ENCODE assay signal across 8 cellular contexts in the genomic region with DNA sequence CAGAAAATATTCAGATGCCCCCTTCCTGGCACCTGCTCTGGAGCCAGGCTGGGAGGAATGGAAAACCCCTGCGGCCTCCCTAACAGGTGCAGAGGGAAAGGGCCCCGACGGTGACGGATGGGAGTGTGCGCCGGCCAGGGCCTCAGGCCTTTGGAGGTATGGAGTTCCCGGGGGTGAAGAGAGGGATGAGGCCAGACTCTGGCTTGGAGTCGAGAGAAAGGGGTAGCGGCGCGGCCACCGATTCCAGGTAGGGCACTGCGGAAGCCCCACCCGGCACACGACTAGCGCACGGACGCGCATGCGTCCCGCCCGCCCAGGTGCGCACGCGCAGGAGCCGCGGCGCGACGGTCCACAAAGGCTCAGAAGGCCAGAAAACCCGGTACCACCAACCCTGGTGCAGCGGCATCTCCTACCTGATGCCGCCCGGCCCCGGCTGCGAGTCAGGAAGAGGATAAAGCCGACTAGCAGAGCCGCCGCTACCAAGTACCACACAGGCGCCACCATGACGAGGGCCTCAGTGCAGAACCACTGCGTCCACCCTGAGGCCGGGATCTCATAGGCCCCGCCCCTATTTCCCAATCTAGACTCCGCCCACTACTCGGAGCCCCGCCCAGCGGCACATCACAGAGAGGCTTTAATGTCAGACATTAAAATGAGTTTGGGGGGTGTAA. TPM values are rescaled to one million over a fixed set of nuclear protein-coding genes. Genes with fewer than 3 reads are reported as not detected.
DNase-seq lines count a peak whose midpoint lies in the region; ATAC-seq, FAIRE-seq and TF ChIP-seq lines count a peak whose summit lies in the region.

Gene DDRGK1 (minus strand): TSS at position 559 of the 671 bp plus-strand sequence. CDS start 55 bp downstream, at position 504.

- H3K4me3 Mint-ChIP-seq in activated T-cell treated with anti-CD3 and anti-CD28 coated beads, Interleukin-2, amount 50 U/mL, for 24 hours, result peak within 1 kb of the TSS; percentile 97

- H3K9me3 Mint-ChIP-seq in activated T-cell treated with anti-CD3 and anti-CD28 coated beads, Interleukin-2, amount 50 U/mL, for 24 hours, result no peaks in the 10 kb centered on the region

- H3K9me3 ChIP-seq in esophagus (ENCODE audit: control insufficient read depth in 2 of 2, insufficient read depth in 1 of 2, low read depth in 1 of 2, low read length in 1 of 2), result no peaks in the 10 kb centered on the region
- H3K9me3 ChIP-seq in muscle layer of duodenum (ENCODE audit: control insufficient read depth in 1 of 2, low read length in 2 of 2), result no peaks in the 10 kb centered on the region

- H3K27me3 Mint-ChIP-seq in activated T-cell treated with anti-CD3 and anti-CD28 coated beads, Interleukin-2, amount 50 U/mL, for 24 hours, result no peaks in the 10 kb centered on the region

- H3K4me1 Mint-ChIP-seq in activated T-cell treated with anti-CD3 and anti-CD28 coated beads, Interleukin-2, amount 50 U/mL, for 24 hours (ENCODE audit: low read depth), result peaks cover 18% of the 10 kb centered on the region

- peak within 1 kb of the TSS; percentile 98 for H3K27ac Mint-ChIP-seq in activated T-cell treated with anti-CD3 and anti-CD28 coated beads, Interleukin-2, amount 50 U/mL, for 24 hours

- no peak for FAIRE-seq in D721Med (lab: Jason Lieb, UNC)

- ATAC-seq in GM21515 (IDR thresholded peaks at IDR 0.05; ENCODE audit: unreplicated experiment), result peak; percentile 79

- H3K4me1 ChIP-seq in esophagus (ENCODE audit: control insufficient read depth in 2 of 2, insufficient read depth in 2 of 2, low read length in 1 of 2), result peaks cover 6 to 9% of the 10 kb centered on the region in 2 donors
- H3K4me1 ChIP-seq in muscle layer of duodenum (ENCODE audit: control insufficient read depth in 1 of 2, insufficient read depth in 2 of 2, low read length in 2 of 2), result peaks cover 0 to 18% of the 10 kb centered on the region in 2 donors

- WGBS in esophagus, 2 donors, result 0% methylated on average over 48 of the region's 48 CpGs

- no peak for TF ChIP-seq CTCF in D721Med (IDR thresholded peaks at IDR 0.05; ENCODE audit: insufficient read depth, missing control alignments)

- H3K27me3 ChIP-seq in esophagus (ENCODE audit: control insufficient read depth in 1 of 2, insufficient read depth in 2 of 2, low read length in 2 of 2), result no peaks in the 10 kb centered on the region
- no peaks in the 10 kb centered on the region for H3K27me3 ChIP-seq in muscle layer of duodenum (ENCODE audit: low read depth, low read length)

- peak within 1 kb of the TSS; percentile 91 to 98 for H3K27ac ChIP-seq in esophagus (ENCODE audit: low read depth in 2 of 2, low read length in 1 of 2)
- H3K27ac ChIP-seq in muscle layer of duodenum (ENCODE audit: low read length), result peak within 1 kb of the TSS; percentile 69

- peaks cover 52% of the 10 kb centered on the region for H3K36me3 Mint-ChIP-seq in activated T-cell treated with anti-CD3 and anti-CD28 coated beads, Interleukin-2, amount 50 U/mL, for 24 hours (ENCODE audit: low read depth)

- H3K36me3 ChIP-seq in esophagus (ENCODE audit: control insufficient read depth in 2 of 2, insufficient read depth in 2 of 2, low read length in 1 of 2), result peaks cover 11 to 15% of the 10 kb centered on the region in 2 donors
- peaks cover 12 to 14% of the 10 kb centered on the region in 2 donors for H3K36me3 ChIP-seq in muscle layer of duodenum (ENCODE audit: control insufficient read depth in 1 of 2, insufficient read depth in 2 of 2, low read length in 2 of 2)

- H3K4me3 ChIP-seq in esophagus (ENCODE audit: low read depth in 1 of 2, low read length in 2 of 2), result peak within 1 kb of the TSS; percentile 88 to 89
- H3K4me3 ChIP-seq in muscle layer of duodenum (ENCODE audit: low read depth in 1 of 2, low read length in 2 of 2), result peak within 1 kb of the TSS; percentile 85 to 93

- DNase-seq in D721Med (ENCODE audit: insufficient read length, low spot score) (peak; percentile 63), HuH-7.5 (ENCODE audit: low spot score) (peak; percentile 92)
- peak; percentile 98 for DNase-seq in activated T-cell treated with anti-CD3 and anti-CD28 coated beads, Interleukin-2, amount 50 U/mL, for 24 hours
- peak; percentile 90 for DNase-seq in stimulated activated CD8-positive, alpha-beta memory T cell treated with anti-CD3 and anti-CD28 coated beads, Interleukin-7, amount 100 ng/mL, for 24 hours (ENCODE audit: low read depth)

TF ChIP-seq in PFSK-1, 5 proteins besides CTCF, POLR2A, EP300 and RAD21:
- peak; percentile 71; the same call in 1 of the 2 replicates for TF ChIP-seq TAF1 (IDR thresholded peaks at IDR 0.05; ENCODE audit: borderline replicate concordance, insufficient read depth, low read length)
- no peak for TF ChIP-seq SIN3A (IDR thresholded peaks at IDR 0.05; ENCODE audit: borderline replicate concordance, insufficient read depth, low read length)
- TF ChIP-seq REST (IDR thresholded peaks at IDR 0.05; ENCODE audit: insufficient read depth in 1 of 2, low read depth in 2 of 2, low read length in 2 of 2), result no peak
- peak; percentile 96 for TF ChIP-seq POLR2AphosphoS5 (IDR thresholded peaks at IDR 0.05; ENCODE audit: low read depth, low read length)
- TF ChIP-seq FOXP2 (optimal IDR thresholded peaks at IDR 0.05; ENCODE audit: borderline replicate concordance, extremely low read depth, extremely low read length, insufficient read depth), result peak; percentile 49
TF ChIP-seq in PFSK-1: peak in this region for 3.

RNA-seq across cellular contexts. Expression of gene DDRGK1, which starts in this region (rescaled TPM):
- 133 TPM for polyA plus RNA-seq in PFSK-1 (2012; ENCODE audit: insufficient read length, low read depth)
- 10 to 100 TPM; 24.0 to 45.8 TPM for polyA plus RNA-seq in esophagus

Comparison
In these comparisons a context has a peak if more than half of its experiments do, and no peak if none do; other contexts are left out.
1. Peak in every context shown above with its lines: DNase-seq, ATAC-seq, H3K4me3 ChIP-seq and H3K27ac ChIP-seq.